ENCODE assay signal across 22 cellular contexts in genomic region chr3:50648944-50649343, GRCh38. TPM values are rescaled to one million over a fixed set of nuclear protein-coding genes. Genes with fewer than 3 reads are reported as not detected.
DNase-seq lines count a peak whose midpoint lies in the region; ATAC-seq and TF ChIP-seq lines count a peak whose summit lies in the region.
"Had no signal": no experiment of that assay in that cellular context is flagged by ENCODE, and none has a peak within 500 bp of the region (broad histone marks: within the 10 kb centered on the region; RNA-seq: fewer than 3 reads in every experiment).

No MANE protein-coding gene starts in this region.

- no peaks in the 10 kb centered on the region for H3K9me2 ChIP-seq in HCT116 (ENCODE audit: insufficient read depth)

- no peak for TF ChIP-seq RAD21 in HCT116 (IDR thresholded peaks at IDR 0.05; ENCODE audit: low read depth)

- no peak for TF ChIP-seq CTCF in HCT116 (IDR thresholded peaks at IDR 0.05 in 2 of 3, conservative IDR thresholded peaks at IDR 0.05 in 1 of 3; ENCODE audit: borderline replicate concordance in 1 of 3, insufficient read depth in 1 of 3, low read depth in 2 of 3, low read length in 2 of 3)
- TF ChIP-seq CTCF in cardiac muscle cell (IDR thresholded peaks at IDR 0.05; ENCODE audit: low read depth, low read length) = no peak
- TF ChIP-seq CTCF in gastrocnemius medialis (IDR thresholded peaks at IDR 0.05 in 4 of 5, conservative IDR thresholded peaks at IDR 0.05 in 1 of 5) = no peak

- no peaks in the 10 kb centered on the region for H3K79me2 ChIP-seq in HCT116 (ENCODE audit: insufficient read depth, low read length)

- no peak overlapping the region for H2BK120ac ChIP-seq in neuronal stem cell (ENCODE audit: low read depth, low read length)

- no peak overlapping the region for H3K9ac ChIP-seq in HCT116 (ENCODE audit: low read length)
- no peak overlapping the region for H3K9ac ChIP-seq in neuronal stem cell (ENCODE audit: low read depth, low read length, poor library complexity)
- H3K9ac ChIP-seq: KMS-11 had no signal

- no peak overlapping the region for H2AK5ac ChIP-seq in neuronal stem cell (ENCODE audit: low read depth, low read length)

- no CpG with 5 or more reads among the region's 2 CpGs for WGBS in neuronal stem cell (ENCODE audit: extremely low coverage in 2 of 2, insufficient read length in 2 of 2, insufficient replicate concordance in 1 of 2), 2 donors

- H3K4me1 Mint-ChIP-seq in activated CD8-positive, alpha-beta T cell treated with anti-CD3 and anti-CD28 coated beads, Interleukin-2, amount 10 ng/mL, durations not matched to agents 7 days and 5 days (ENCODE audit: low read depth) = peaks cover 17% of the 10 kb centered on the region
- H3K4me1 Mint-ChIP-seq: stimulated activated naive B cell treated with anti-CD40 and anti-IgM and Interleukin-4, amounts not matched to agents 10 μg/mL and 1 μg/mL and 100 μg/mL, for 72 hours had no signal

- no peak overlapping the region for H3K4me2 ChIP-seq in HCT116 (ENCODE audit: low read length)
- H3K4me2 ChIP-seq in neuronal stem cell (ENCODE audit: insufficient read depth, low read length, poor library complexity, severe bottlenecking) = no peak overlapping the region
- H3K4me2 ChIP-seq: KMS-11 had no signal

- no peak overlapping the region for H3K18ac ChIP-seq in neuronal stem cell (ENCODE audit: low read length)

- H4K91ac ChIP-seq in neuronal stem cell (ENCODE audit: low read depth, low read length, poor library complexity) = no peak overlapping the region

- in situ Hi-C loops in gastrocnemius medialis (cut with MboI; ENCODE audit: low sequenced_read_pairs in 4 of 4) = no loop called here

- CTCF ChIA-PET in HCT116 (lab: Charles Lee) = no interaction called here
- CTCF ChIA-PET in activated CD8-positive, alpha-beta T cell treated with anti-CD3 and anti-CD28 coated beads, Interleukin-2, amount 10 ng/mL, durations not matched to agents 7 days and 5 days (lab: Charles Lee) = interaction anchor here (1.0 to 9.6 kb wide), 3 partner anchors 17 to 30 kb away, joined by 3 to 219 read pairs (median 4); partner anchors contain the start of gene MAPKAPK3

- intact Hi-C loops in HCT116 (cut with micrococcal nuclease) (no loop called here), gastrocnemius medialis (cut with DNase I; ENCODE audit: low total_unique reads) (no loop called here)

- no peak overlapping the region for H3K4ac ChIP-seq in neuronal stem cell (ENCODE audit: low read length)

- DNase-seq in HCT116 (ENCODE audit: low read depth, low spot score) = no peak
- DNase-seq in activated CD8-positive, alpha-beta T cell treated with anti-CD3 and anti-CD28 coated beads, Interleukin-2, amount 10 ng/mL, durations not matched to agents 7 days and 5 days = no peak
- no peak for DNase-seq in cardiac muscle cell (ENCODE audit: low read depth in 1 of 2, low spot score in 1 of 2)
- no peak for DNase-seq in gastrocnemius medialis
- DNase-seq in neuronal stem cell (ENCODE audit: low spot score) = no peak
- no peak for DNase-seq in DMS 273 treated with DMSO at 0.1 percent for 48 hours (lab: John Stamatoyannopoulos, UW)
- DNase-seq in NK-92 treated with Interleukin-12 subunit alpha and Interleukin-12 subunit beta, amount 100 ng/mL, for 24 hours (lab: John Stamatoyannopoulos, UW) = no peak
- DNase-seq: activated CD4-positive, alpha-beta T cell treated with anti-CD3 and anti-CD28 coated beads, Interleukin-2, amount 10 ng/mL, durations not matched to agents 7 days and 5 days; activated CD8-positive, alpha-beta memory T cell treated with anti-CD3 and anti-CD28 coated beads, Interleukin-2, amount 50 U/mL, for 4 hours; colonic mucosa; DND-41; MV-4-11; NCI-H1694 treated with DMSO at 0.1 percent for 48 hours; NCI-H774; sigmoid colon; stimulated activated naive B cell treated with anti-CD40 and anti-IgM and Interleukin-4, amounts not matched to agents 10 μg/mL and 1 μg/mL and 100 μg/mL, for 72 hours; T-helper 17 cell; trophoblast cell had no signal

- H3K36me3 Mint-ChIP-seq in activated CD8-positive, alpha-beta T cell treated with anti-CD3 and anti-CD28 coated beads, Interleukin-2, amount 10 ng/mL, durations not matched to agents 7 days and 5 days (ENCODE audit: low read depth) = peaks cover 42% of the 10 kb centered on the region

- no peak overlapping the region for H4K8ac ChIP-seq in neuronal stem cell (ENCODE audit: low read depth, low read length)

- no peak overlapping the region for H2BK12ac ChIP-seq in neuronal stem cell (ENCODE audit: low read length)

- no peak overlapping the region for H3K4me3 Mint-ChIP-seq in activated CD8-positive, alpha-beta T cell treated with anti-CD3 and anti-CD28 coated beads, Interleukin-2, amount 10 ng/mL, durations not matched to agents 7 days and 5 days
- H3K4me3 Mint-ChIP-seq: activated CD4-positive, alpha-beta T cell treated with anti-CD3 and anti-CD28 coated beads, Interleukin-2, amount 10 ng/mL, durations not matched to agents 7 days and 5 days; H9; stimulated activated naive B cell treated with anti-CD40 and anti-IgM and Interleukin-4, amounts not matched to agents 10 μg/mL and 1 μg/mL and 100 μg/mL, for 72 hours; T-helper 17 cell had no signal

- RAD21 ChIA-PET in HCT116 (lab: Charles Lee; ENCODE audit: low non-redundant PET in 1 of 2, low total read pairs in 2 of 2, uncharacterized antibody in 2 of 2, unreplicated experiment in 2 of 2) = no interaction called here

- H3K9me3 ChIP-seq in HCT116 (ENCODE audit: control insufficient read depth in 1 of 2, insufficient read depth in 1 of 2, low read depth in 1 of 2, low read length in 2 of 2) (no peaks in the 10 kb centered on the region), cardiac muscle cell (ENCODE audit: low read depth) (no peaks in the 10 kb centered on the region), gastrocnemius medialis (no peaks in the 10 kb centered on the region), neuronal stem cell (replicated peaks in 1 of 2; ENCODE audit: control insufficient read depth in 2 of 2, insufficient read depth in 1 of 2, low read depth in 1 of 2, low read length in 2 of 2) (no peaks in the 10 kb centered on the region)
- H3K9me3 ChIP-seq: colonic mucosa, sigmoid colon had no signal

- H3K27ac Mint-ChIP-seq in activated CD8-positive, alpha-beta T cell treated with anti-CD3 and anti-CD28 coated beads, Interleukin-2, amount 10 ng/mL, durations not matched to agents 7 days and 5 days = peak overlapping the region; percentile 20
- H3K27ac Mint-ChIP-seq: activated CD4-positive, alpha-beta T cell treated with anti-CD3 and anti-CD28 coated beads, Interleukin-2, amount 10 ng/mL, durations not matched to agents 7 days and 5 days had no signal

- TSS peak; percentile 23 for BruUV-seq in HCT116 (replicated peaks; lab: Mats Ljungman, UMichigan)

- H2BK15ac ChIP-seq in neuronal stem cell (ENCODE audit: low read length) = no peak overlapping the region

- H3K36me3 ChIP-seq in HCT116 (ENCODE audit: control insufficient read depth in 1 of 2, insufficient read depth in 2 of 2, low read length in 2 of 2) (peaks cover 0 to 8% of the 10 kb centered on the region in 2 experiments; a peak in 3 of 4 replicates), cardiac muscle cell (peaks cover 4% of the 10 kb centered on the region), gastrocnemius medialis (peaks cover 0 to 50% of the 10 kb centered on the region in 2 donors), neuronal stem cell (replicated peaks in 1 of 2; ENCODE audit: control insufficient read depth in 2 of 2, insufficient read depth in 2 of 2, low read length in 2 of 2) (peaks cover 9 to 17% of the 10 kb centered on the region in 2 donors)
- H3K36me3 ChIP-seq: colonic mucosa had no signal

- no peaks in the 10 kb centered on the region for H3K27me3 ChIP-seq in HCT116 (ENCODE audit: insufficient read depth, low read length)
- no peaks in the 10 kb centered on the region for H3K27me3 ChIP-seq in cardiac muscle cell
- H3K27me3 ChIP-seq in gastrocnemius medialis = no peaks in the 10 kb centered on the region
- H3K27me3 ChIP-seq in neuronal stem cell (ENCODE audit: control insufficient read depth in 3 of 3, insufficient read depth in 3 of 3, low read depth in 1 of 3, low read length in 3 of 3) = no peaks in the 10 kb centered on the region
- H3K27me3 ChIP-seq: colonic mucosa, sigmoid colon had no signal

- no peak overlapping the region for H3K4me3 ChIP-seq in HCT116 (replicated peaks in 1 of 2; ENCODE audit: low read depth in 1 of 2, low read length in 2 of 2)
- no peak overlapping the region for H3K4me3 ChIP-seq in cardiac muscle cell
- H3K4me3 ChIP-seq in gastrocnemius medialis = no peak overlapping the region
- no peak overlapping the region for H3K4me3 ChIP-seq in neuronal stem cell (ENCODE audit: low read length in 2 of 2)
- H3K4me3 ChIP-seq: colonic mucosa, sigmoid colon had no signal

- no peaks in the 10 kb centered on the region for H4K20me1 ChIP-seq in HCT116 (ENCODE audit: insufficient read depth)

- no peak overlapping the region for H2AFZ ChIP-seq in HCT116 (ENCODE audit: low read depth, low read length, poor library complexity, severe bottlenecking)
- H2AFZ ChIP-seq in neuronal stem cell (ENCODE audit: low read length) = no peak overlapping the region

- ATAC-seq in HCT116 (no peak), gastrocnemius medialis (no peak)
- no peak for ATAC-seq in activated CD8-positive, alpha-beta T cell treated with anti-CD3 and anti-CD28 coated beads, Interleukin-2, amount 10 ng/mL, durations not matched to agents 7 days and 5 days
- ATAC-seq: Panc1; stimulated activated naive B cell treated with anti-CD40 and anti-IgM and Interleukin-4, amounts not matched to agents 10 μg/mL and 1 μg/mL and 100 μg/mL, for 72 hours; T-helper 17 cell had no signal

- H3K9me3 Mint-ChIP-seq in activated CD8-positive, alpha-beta T cell treated with anti-CD3 and anti-CD28 coated beads, Interleukin-2, amount 10 ng/mL, durations not matched to agents 7 days and 5 days (ENCODE audit: insufficient read depth) = no peaks in the 10 kb centered on the region
- H3K9me3 Mint-ChIP-seq: activated CD4-positive, alpha-beta T cell treated with anti-CD3 and anti-CD28 coated beads, Interleukin-2, amount 10 ng/mL, durations not matched to agents 7 days and 5 days; H9; stimulated activated naive B cell treated with anti-CD40 and anti-IgM and Interleukin-4, amounts not matched to agents 10 μg/mL and 1 μg/mL and 100 μg/mL, for 72 hours had no signal

- H3K23ac ChIP-seq in neuronal stem cell (ENCODE audit: low read depth, low read length, poor library complexity) = no peak overlapping the region

- no peak overlapping the region for H2BK5ac ChIP-seq in neuronal stem cell (ENCODE audit: low read length)

- no peak overlapping the region for H3K27ac ChIP-seq in HCT116 (ENCODE audit: low read depth, low read length)
- peak overlapping the region; percentile 91 for H3K27ac ChIP-seq in cardiac muscle cell
- peak overlapping the region; percentile 59 to 74 (median 69) for H3K27ac ChIP-seq in gastrocnemius medialis
- no peak overlapping the region for H3K27ac ChIP-seq in neuronal stem cell (replicated peaks; ENCODE audit: low read length)
- H3K27ac ChIP-seq: colonic mucosa, KMS-11 had no signal

- H3K4me1 ChIP-seq in HCT116 (ENCODE audit: control insufficient read depth in 1 of 2, insufficient read depth in 2 of 2, low read length in 2 of 2) (peaks cover 0 to 6% of the 10 kb centered on the region in 2 experiments; a peak in 2 of 4 replicates), cardiac muscle cell (ENCODE audit: low read depth) (peaks cover 48% of the 10 kb centered on the region), gastrocnemius medialis (peaks cover 24 to 27% of the 10 kb centered on the region in 2 donors), neuronal stem cell (ENCODE audit: control insufficient read depth in 2 of 2, insufficient read depth in 1 of 2, low read depth in 1 of 2, low read length in 2 of 2) (peaks cover 17 to 26% of the 10 kb centered on the region in 2 donors)
- H3K4me1 ChIP-seq: colonic mucosa had no signal

- H3K79me1 ChIP-seq in neuronal stem cell (ENCODE audit: low read depth, low read length) = no peaks in the 10 kb centered on the region

- TF ChIP-seq POLR2A in HCT116 (IDR thresholded peaks at IDR 0.05; ENCODE audit: borderline replicate concordance, extremely low read depth, insufficient read depth, insufficient read length) (no peak), gastrocnemius medialis (IDR thresholded peaks at IDR 0.05) (no peak)

- POLR2A ChIA-PET in HCT116 (lab: Charles Lee) = interaction anchor here (1.6 kb wide), 1 partner anchor 736 kb away, joined by 4 read pairs; the partner anchor contains the start of gene MANF
- POLR2A ChIA-PET in activated CD8-positive, alpha-beta T cell treated with anti-CD3 and anti-CD28 coated beads, Interleukin-2, amount 10 ng/mL, durations not matched to agents 7 days and 5 days (lab: Charles Lee) = interaction anchor here (1.8 kb wide), 1 partner anchor 32 kb away, joined by 13 read pairs; the partner anchor contains the start of gene MAPKAPK3

- H3K14ac ChIP-seq in neuronal stem cell (ENCODE audit: low read length) = no peak overlapping the region

- H3K27me3 Mint-ChIP-seq in activated CD8-positive, alpha-beta T cell treated with anti-CD3 and anti-CD28 coated beads, Interleukin-2, amount 10 ng/mL, durations not matched to agents 7 days and 5 days (ENCODE audit: low read depth) = no peaks in the 10 kb centered on the region
- H3K27me3 Mint-ChIP-seq: activated CD4-positive, alpha-beta T cell treated with anti-CD3 and anti-CD28 coated beads, Interleukin-2, amount 10 ng/mL, durations not matched to agents 7 days and 5 days; stimulated activated naive B cell treated with anti-CD40 and anti-IgM and Interleukin-4, amounts not matched to agents 10 μg/mL and 1 μg/mL and 100 μg/mL, for 72 hours; T-helper 17 cell had no signal

RNA-seq across cellular contexts. Expression of gene DOCK3, which starts 25.8 kb away (rescaled TPM):
- total RNA-seq in HCT116 (2021; ENCODE audit: unreplicated experiment) (4.2 TPM), cardiac muscle cell (0.42 and 1.3 TPM in 2 replicates), gastrocnemius medialis (1 to 10 TPM in 1 of 4 donors, under 1 TPM in 3; 0.61 to 3.1 (median 0.73) TPM)
- 3.2 and 3.5 TPM in 2 replicates for polyA plus RNA-seq in HCT116 (2012)
- 1 to 10 TPM; 3.2 to 3.4 TPM for total RNA-seq in activated CD8-positive, alpha-beta T cell treated with anti-CD3 and anti-CD28 coated beads, Interleukin-2, amount 10 ng/mL, durations not matched to agents 7 days and 5 days
- 0.56 and 0.94 TPM in 2 replicates for polyA plus RNA-seq in cardiac muscle cell
- 5.7 TPM for polyA plus RNA-seq in neuronal stem cell (2013, experiment 1 of 2)
- polyA plus RNA-seq in neuronal stem cell (2013, experiment 2 of 2) = 6.0 TPM
- total RNA-seq: lung microvascular endothelial cell had no signal

RNA-seq across cellular contexts. Expression of gene MAPKAPK3, which starts 32.0 kb away (rescaled TPM):
- 87.3 TPM for total RNA-seq in HCT116 (2021; ENCODE audit: unreplicated experiment)
- polyA plus RNA-seq in HCT116 (2012) = 79.5 and 97.2 TPM in 2 replicates
- 100 to 1,000 TPM; 224 to 225 TPM for total RNA-seq in activated CD8-positive, alpha-beta T cell treated with anti-CD3 and anti-CD28 coated beads, Interleukin-2, amount 10 ng/mL, durations not matched to agents 7 days and 5 days
- total RNA-seq in cardiac muscle cell = 88.2 and 94.7 TPM in 2 replicates
- polyA plus RNA-seq in cardiac muscle cell = 77.3 and 94.2 TPM in 2 replicates
- 100 to 1,000 TPM; 235 to 466 (median 387) TPM for total RNA-seq in gastrocnemius medialis
- 90.3 TPM for polyA plus RNA-seq in neuronal stem cell (2013, experiment 1 of 2)
- polyA plus RNA-seq in neuronal stem cell (2013, experiment 2 of 2) = 89.0 TPM

RNA-seq across cellular contexts. Expression of gene CISH, which starts 37.4 kb away (rescaled TPM):
- total RNA-seq in HCT116 (2021; ENCODE audit: unreplicated experiment) = 4.5 TPM
- polyA plus RNA-seq in HCT116 (2012) = 5.0 and 5.1 TPM in 2 replicates
- total RNA-seq in activated CD8-positive, alpha-beta T cell treated with anti-CD3 and anti-CD28 coated beads, Interleukin-2, amount 10 ng/mL, durations not matched to agents 7 days and 5 days = 100 to 1,000 TPM; 380 to 394 TPM
- total RNA-seq in cardiac muscle cell = 6.9 and 8.2 TPM in 2 replicates
- polyA plus RNA-seq in cardiac muscle cell = 6.4 and 11.7 TPM in 2 replicates
- 10 to 100 TPM in 2 of 4 donors, 1 to 10 TPM in 2; 3.3 to 50.5 (median 20.3) TPM for total RNA-seq in gastrocnemius medialis
- polyA plus RNA-seq in neuronal stem cell (2013, experiment 1 of 2) = 2.1 TPM
- 2.1 TPM for polyA plus RNA-seq in neuronal stem cell (2013, experiment 2 of 2)

Comparison
In these comparisons a context has a peak if more than half of its experiments do, and no peak if none do; other contexts are left out.
1. H3K27ac ChIP-seq: peak in cardiac muscle cell (single experiment) and gastrocnemius medialis (4 of 4); none in HCT116 (single experiment) and neuronal stem cell (single experiment).
2. RNA of gene CISH, which starts 37.4 kb away (total RNA-seq): 380 to 394 TPM in activated CD8-positive, alpha-beta T cell treated with anti-CD3 and anti-CD28 coated beads, Interleukin-2, amount 10 ng/mL, durations not matched to agents 7 days and 5 days; 3.3 to 50.5 TPM in gastrocnemius medialis, 6.9 to 8.2 TPM in cardiac muscle cell and 4.5 TPM in HCT116 (single experiment); every median in the first group is over 4 times any median in the second.